Comparison of ENCODE assay signal across 23 cellular contexts in genomic region chr7:121739465-121739864, GRCh38.
"Had no signal": no experiment of that assay in that cellular context is flagged by ENCODE, and none has a peak within 500 bp of the region (broad histone marks: within the 10 kb centered on the region; RNA-seq: fewer than 3 reads in every experiment).

No MANE protein-coding gene starts in this region.

- H3K27me3 ChIP-seq: esophagus muscularis mucosa, heart left ventricle, spleen had no signal

- H3K4me1 Mint-ChIP-seq: activated CD4-positive, alpha-beta T cell treated with anti-CD3 and anti-CD28 coated beads, Interleukin-2, amount 10 ng/mL, durations not matched to agents 7 days and 5 days; activated naive CD4-positive, alpha-beta T cell treated with anti-CD3 and anti-CD28 coated beads, Interleukin-2, amount 10 ng/mL, durations not matched to agents 7 days and 5 days; activated naive CD8-positive, alpha-beta T cell treated with anti-CD3 and anti-CD28 coated beads, Interleukin-2, amount 50 U/mL, for 24 hours; naive thymus-derived CD4-positive, alpha-beta T cell; stimulated activated naive B cell treated with anti-CD40 and anti-IgM and Interleukin-4, amounts not matched to agents 10 μg/mL and 1 μg/mL and 100 μg/mL, for 72 hours had no signal

- ATAC-seq: activated CD8-positive, alpha-beta T cell treated with anti-CD3 and anti-CD28 coated beads, Interleukin-2, amount 10 ng/mL, durations not matched to agents 7 days and 5 days; activated naive CD8-positive, alpha-beta T cell treated with anti-CD3 and anti-CD28 coated beads, Interleukin-2, amount 50 U/mL, for 24 hours; activated T-cell treated with anti-CD3 and anti-CD28 coated beads, Interleukin-2, amount 50 U/mL, for 4 hours; gastroesophageal sphincter; heart left ventricle; left ventricle myocardium superior; mucosa of descending colon; naive thymus-derived CD4-positive, alpha-beta T cell; stimulated activated naive B cell treated with anti-CD40 and anti-IgM and Interleukin-4, amounts not matched to agents 10 μg/mL and 1 μg/mL and 100 μg/mL, for 72 hours had no signal

- H3K9me3 Mint-ChIP-seq: activated CD4-positive, alpha-beta T cell treated with anti-CD3 and anti-CD28 coated beads, Interleukin-2, amount 10 ng/mL, durations not matched to agents 7 days and 5 days; activated naive CD4-positive, alpha-beta T cell treated with anti-CD3 and anti-CD28 coated beads, Interleukin-2, amount 10 ng/mL, durations not matched to agents 7 days and 5 days; activated T-cell treated with anti-CD3 and anti-CD28 coated beads, Interleukin-2, amount 50 U/mL, for 4 hours; T-helper 2 cell treated with Interferon-gamma antibody and Interleukin-4, amounts not matched to agents 5 μg/mL and 100 μg/mL, for 36 hours had no signal

- H3K4me1 ChIP-seq: esophagus muscularis mucosa, gastroesophageal sphincter, heart left ventricle, spleen had no signal

- H3K36me3 ChIP-seq: esophagus muscularis mucosa, gastroesophageal sphincter, heart left ventricle, spleen, thoracic aorta had no signal

- H3K36me3 Mint-ChIP-seq: activated naive CD4-positive, alpha-beta T cell treated with anti-CD3 and anti-CD28 coated beads, Interleukin-2, amount 10 ng/mL, durations not matched to agents 7 days and 5 days; naive thymus-derived CD4-positive, alpha-beta T cell; stimulated activated naive B cell treated with anti-CD40 and anti-IgM and Interleukin-4, amounts not matched to agents 10 μg/mL and 1 μg/mL and 100 μg/mL, for 72 hours had no signal

- H3K9me3 ChIP-seq: esophagus muscularis mucosa, gastroesophageal sphincter, heart left ventricle, mucosa of descending colon, spleen, thoracic aorta had no signal

- H3K27me3 Mint-ChIP-seq: activated CD4-positive, alpha-beta T cell treated with anti-CD3 and anti-CD28 coated beads, Interleukin-2, amount 10 ng/mL, durations not matched to agents 7 days and 5 days; activated naive CD4-positive, alpha-beta T cell treated with anti-CD3 and anti-CD28 coated beads, Interleukin-2, amount 10 ng/mL, durations not matched to agents 7 days and 5 days; activated naive CD8-positive, alpha-beta T cell treated with anti-CD3 and anti-CD28 coated beads, Interleukin-2, amount 50 U/mL, for 24 hours had no signal

- H3K4me3 ChIP-seq: esophagus muscularis mucosa, gastroesophageal sphincter, heart left ventricle, mucosa of descending colon, spleen, thoracic aorta had no signal

- H3K27ac Mint-ChIP-seq: activated CD4-positive, alpha-beta T cell treated with anti-CD3 and anti-CD28 coated beads, Interleukin-2, amount 10 ng/mL, durations not matched to agents 7 days and 5 days; activated CD8-positive, alpha-beta T cell treated with anti-CD3 and anti-CD28 coated beads, Interleukin-2, amount 10 ng/mL, durations not matched to agents 7 days and 5 days; activated naive CD4-positive, alpha-beta T cell treated with anti-CD3 and anti-CD28 coated beads, Interleukin-2, amount 10 ng/mL, durations not matched to agents 7 days and 5 days; activated naive CD8-positive, alpha-beta T cell treated with anti-CD3 and anti-CD28 coated beads, Interleukin-2, amount 50 U/mL, for 24 hours; naive thymus-derived CD4-positive, alpha-beta T cell; stimulated activated naive B cell treated with anti-CD40 and anti-IgM and Interleukin-4, amounts not matched to agents 10 μg/mL and 1 μg/mL and 100 μg/mL, for 72 hours; T-helper 2 cell treated with Interferon-gamma antibody and Interleukin-4, amounts not matched to agents 5 μg/mL and 100 μg/mL, for 36 hours had no signal

- H3K27ac ChIP-seq: esophagus muscularis mucosa, gastroesophageal sphincter, heart left ventricle, spleen, thoracic aorta had no signal

- FAIRE-seq: bronchial epithelial cell, endothelial cell of umbilical vein had no signal

- H3K4me3 Mint-ChIP-seq: activated CD4-positive, alpha-beta T cell treated with anti-CD3 and anti-CD28 coated beads, Interleukin-2, amount 10 ng/mL, durations not matched to agents 7 days and 5 days; activated CD8-positive, alpha-beta T cell treated with anti-CD3 and anti-CD28 coated beads, Interleukin-2, amount 10 ng/mL, durations not matched to agents 7 days and 5 days; activated naive CD4-positive, alpha-beta T cell treated with anti-CD3 and anti-CD28 coated beads, Interleukin-2, amount 10 ng/mL, durations not matched to agents 7 days and 5 days; activated naive CD8-positive, alpha-beta T cell treated with anti-CD3 and anti-CD28 coated beads, Interleukin-2, amount 50 U/mL, for 24 hours; activated T-cell treated with anti-CD3 and anti-CD28 coated beads, Interleukin-2, amount 50 U/mL, for 4 hours; naive thymus-derived CD4-positive, alpha-beta T cell; stimulated activated naive B cell treated with anti-CD40 and anti-IgM and Interleukin-4, amounts not matched to agents 10 μg/mL and 1 μg/mL and 100 μg/mL, for 72 hours; T-helper 2 cell treated with Interferon-gamma antibody and Interleukin-4, amounts not matched to agents 5 μg/mL and 100 μg/mL, for 36 hours had no signal

- DNase-seq: activated CD4-positive, alpha-beta T cell treated with anti-CD3 and anti-CD28 coated beads, Interleukin-2, amount 10 ng/mL, durations not matched to agents 7 days and 5 days; activated CD8-positive, alpha-beta memory T cell treated with anti-CD3 and anti-CD28 coated beads, Interleukin-2, amount 50 U/mL, for 4 hours; activated CD8-positive, alpha-beta T cell treated with anti-CD3 and anti-CD28 coated beads, Interleukin-2, amount 10 ng/mL, durations not matched to agents 7 days and 5 days; activated naive CD4-positive, alpha-beta T cell treated with anti-CD3 and anti-CD28 coated beads, Interleukin-2, amount 10 ng/mL, durations not matched to agents 7 days and 5 days; activated naive CD8-positive, alpha-beta T cell treated with anti-CD3 and anti-CD28 coated beads, Interleukin-2, amount 50 U/mL, for 24 hours; activated T-cell treated with anti-CD3 and anti-CD28 coated beads, Interleukin-2, amount 50 U/mL, for 4 hours; aorta; effector CD4-positive, alpha-beta T cell; heart left ventricle; left ventricle myocardium superior; mucosa of descending colon; naive thymus-derived CD4-positive, alpha-beta T cell; nucleus accumbens; posterior cingulate gyrus; spleen; stimulated activated CD4-positive, alpha-beta T cell treated with anti-CD3 and anti-CD28 coated beads, Interleukin-4, amount 100 ng/mL, for 4 hours; stimulated activated naive B cell treated with anti-CD40 and anti-IgM and Interleukin-4, amounts not matched to agents 10 μg/mL and 1 μg/mL and 100 μg/mL, for 72 hours had no signal
